Comparison of ENCODE assay signal across 12 cellular contexts in the genomic region with DNA sequence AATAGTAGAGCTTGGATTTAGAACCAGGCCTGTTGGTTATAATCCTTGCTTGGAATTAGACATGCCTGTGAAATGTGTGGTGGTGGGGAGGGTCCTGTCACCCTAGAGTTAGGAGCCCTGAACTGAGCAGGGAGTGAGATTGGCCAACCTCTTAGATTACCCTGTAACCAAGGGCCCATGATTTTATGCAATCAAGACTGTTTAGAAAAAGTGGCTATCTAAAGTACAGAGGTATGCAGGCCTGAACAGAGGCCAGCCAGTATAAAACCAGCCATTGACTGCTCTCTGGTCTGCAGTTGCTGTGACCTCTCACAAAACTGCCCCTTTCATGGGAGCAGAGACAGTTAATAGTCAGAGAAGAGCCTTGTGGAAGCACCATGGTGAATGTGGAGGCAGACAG. TPM values are rescaled to one million over a fixed set of nuclear protein-coding genes. Genes with fewer than 3 reads are reported as not detected.
DNase-seq lines count a peak whose midpoint lies in the region; ATAC-seq and TF ChIP-seq lines count a peak whose summit lies in the region.
"Had no signal": no experiment of that assay in that cellular context is flagged by ENCODE, and none has a peak within 500 bp of the region (broad histone marks: within the 10 kb centered on the region; RNA-seq: fewer than 3 reads in every experiment).

No MANE protein-coding gene starts in this region.

- no peak overlapping the region for H3K27ac ChIP-seq in heart right ventricle
- no peak overlapping the region for H3K27ac ChIP-seq in left lung
- H3K27ac ChIP-seq in upper lobe of right lung: no peak overlapping the region
- H3K27ac ChIP-seq: BLaER1 treated with 17β-estradiol and CSF1 and Interleukin-3, amounts not matched to agents 10 nM and 100 nM had no signal

- intact Hi-C loops in Right ventricle myocardium superior (cut with DNase I) (no loop called here), heart right ventricle (cut with DNase I) (no loop called here), left lung (cut with DNase I) (no loop called here), upper lobe of right lung (cut with DNase I) (no loop called here)

- ATAC-seq in Right ventricle myocardium superior (ENCODE audit: poor library complexity) (peak; percentile 35), heart right ventricle (no peak), left lung (peak; percentile 68), upper lobe of right lung (peak; percentile 51)

- H3K9me3 ChIP-seq in heart right ventricle: no peaks in the 10 kb centered on the region
- no peaks in the 10 kb centered on the region for H3K9me3 ChIP-seq in left lung
- H3K9me3 ChIP-seq in upper lobe of right lung: no peaks in the 10 kb centered on the region
- H3K9me3 ChIP-seq: BLaER1 treated with 17β-estradiol and CSF1 and Interleukin-3, amounts not matched to agents 10 nM and 100 nM; HAP-1 had no signal

- TF ChIP-seq CTCF in heart right ventricle (IDR thresholded peaks at IDR 0.05) (no peak), fibroblast of the aortic adventitia (IDR thresholded peaks at IDR 0.05; ENCODE audit: insufficient read depth, low read length) (no peak), left lung (IDR thresholded peaks at IDR 0.05) (no peak), upper lobe of right lung (IDR thresholded peaks at IDR 0.05) (no peak)

- H3K4me3 ChIP-seq in heart right ventricle: no peak overlapping the region
- H3K4me3 ChIP-seq in fibroblast of the aortic adventitia (ENCODE audit: low read depth, low read length): no peak overlapping the region
- H3K4me3 ChIP-seq in left lung: no peak overlapping the region
- H3K4me3 ChIP-seq in upper lobe of right lung: no peak overlapping the region
- H3K4me3 ChIP-seq: BLaER1 treated with 17β-estradiol and CSF1 and Interleukin-3, amounts not matched to agents 10 nM and 100 nM; HAP-1 had no signal

- DNase-seq in Right ventricle myocardium superior (no peak), heart right ventricle (no peak), fibroblast of the aortic adventitia (ENCODE audit: low read depth) (peak; percentile 30), left lung (no peak), upper lobe of right lung (no peak), nucleus accumbens (lab: John Stamatoyannopoulos, UW) (no peak), T-helper 1 cell (no peak)
- no peak for DNase-seq in stimulated activated CD8-positive, alpha-beta memory T cell treated with anti-CD3 and anti-CD28 coated beads, Interleukin-4, amount 100 ng/mL, for 48 hours
- DNase-seq: DMS 273 treated with DMSO at 0.1 percent for 48 hours, DMS79 had no signal

- no peaks in the 10 kb centered on the region for H3K27me3 ChIP-seq in heart right ventricle
- H3K27me3 ChIP-seq in left lung: no peaks in the 10 kb centered on the region
- H3K27me3 ChIP-seq in upper lobe of right lung: no peaks in the 10 kb centered on the region
- H3K27me3 ChIP-seq: BLaER1 treated with 17β-estradiol and CSF1 and Interleukin-3, amounts not matched to agents 10 nM and 100 nM had no signal

- H3K4me1 ChIP-seq in heart right ventricle (peaks cover 0 to 5% (median 0%) of the 10 kb centered on the region in 9 donors), left lung (no peaks in the 10 kb centered on the region), upper lobe of right lung (peaks cover under 1% of the 10 kb centered on the region)
- H3K4me1 ChIP-seq: HAP-1 had no signal

- H3K36me3 ChIP-seq in heart right ventricle: no peaks in the 10 kb centered on the region
- H3K36me3 ChIP-seq in left lung: no peaks in the 10 kb centered on the region
- H3K36me3 ChIP-seq in upper lobe of right lung: no peaks in the 10 kb centered on the region
- H3K36me3 ChIP-seq: BLaER1 treated with 17β-estradiol and CSF1 and Interleukin-3, amounts not matched to agents 10 nM and 100 nM; HAP-1 had no signal

RNA-seq across cellular contexts. Expression of a gene that starts 36.2 kb away (rescaled TPM):
- total RNA-seq in Right ventricle myocardium superior: 54.0 TPM
- total RNA-seq in heart right ventricle: 100 to 1,000 TPM in 1 of 10 donors, 10 to 100 TPM in 9; 31.8 to 130 (median 53.2) TPM
- polyA plus RNA-seq in heart right ventricle: 100 to 1,000 TPM in 1 of 2 donors, 10 to 100 TPM in 1; 43.4 to 218 TPM
- total RNA-seq in fibroblast of the aortic adventitia (ENCODE audit: low replicate concordance): 374 and 497 TPM in 2 replicates
- 100 to 1,000 TPM; 358 to 516 TPM for total RNA-seq in left lung
- total RNA-seq in upper lobe of right lung: 152 TPM

Comparison
In these comparisons a context has a peak if more than half of its experiments do, and no peak if none do; other contexts are left out.
1. ATAC-seq: peak in Right ventricle myocardium superior (single experiment), left lung (single experiment) and upper lobe of right lung (single experiment); none in heart right ventricle (0 of 8).